Comparison of ENCODE assay signal across 1 cellular context in genomic region chr16:23556881-23557778, GRCh38.
A peak's percentile ranks its signal among the peaks of the same experiment; 100 is the strongest.
TF ChIP-seq lines count a peak whose summit lies in the region.

Gene EARS2 (minus strand): TSS chr16:23557350. CDS start chr16:23557343, 7 bp downstream.
Gene UBFD1 (plus strand): TSS chr16:23557727. CDS start chr16:23557743, 16 bp downstream.

TF ChIP-seq in SK-N-SH, 30 proteins besides CTCF, POLR2A, EP300 and RAD21 (continued from another document):
- TF ChIP-seq ZBTB33 (IDR thresholded peaks at IDR 0.05; ENCODE audit: borderline replicate concordance, low read depth) (peak; percentile 41; the same call in 1 of the 2 replicates), GABPA (IDR thresholded peaks at IDR 0.05; ENCODE audit: low read depth) (peak; percentile 81), USF1 (IDR thresholded peaks at IDR 0.05; ENCODE audit: borderline replicate concordance, low read depth) (peak; percentile 92), TAF1 (IDR thresholded peaks at IDR 0.05; ENCODE audit: borderline replicate concordance, low read depth, low read length) (peak; percentile 84; the same call in 1 of the 2 replicates), RXRA (IDR thresholded peaks at IDR 0.05; ENCODE audit: borderline replicate concordance, low read depth) (no peak), TEAD4 (IDR thresholded peaks at IDR 0.05; ENCODE audit: borderline replicate concordance, insufficient read depth) (no peak), MAX (IDR thresholded peaks at IDR 0.05; ENCODE audit: low read depth) (peak; percentile 98), NRF1 (IDR thresholded peaks at IDR 0.05; ENCODE audit: low read depth, low read length) (no peak), YY1 (IDR thresholded peaks at IDR 0.05; ENCODE audit: low read depth) (peak; percentile 88), FOXJ3 (CRISPR knock-in tag; IDR thresholded peaks at IDR 0.05) (no peak), FOSL2 (IDR thresholded peaks at IDR 0.05; ENCODE audit: borderline replicate concordance, low read depth) (no peak), IRF3 (IDR thresholded peaks at IDR 0.05; ENCODE audit: low read depth, low read length) (no peak), RFX5 (IDR thresholded peaks at IDR 0.05; ENCODE audit: low read length) (peak; percentile 55; the same call in 1 of the 2 replicates)
